17 cellular contexts compared by ENCODE assay signal in genomic region chr5:34680896-34681295, GRCh38. TPM values are rescaled to one million over a fixed set of nuclear protein-coding genes. Genes with fewer than 3 reads are reported as not detected.
DNase-seq lines count a peak whose midpoint lies in the region; ATAC-seq and TF ChIP-seq lines count a peak whose summit lies in the region.
"Had no signal": no experiment of that assay in that cellular context is flagged by ENCODE, and none has a peak within 500 bp of the region (broad histone marks: within the 10 kb centered on the region; RNA-seq: fewer than 3 reads in every experiment).

No MANE protein-coding gene starts in this region.

- dilution Hi-C loops in IMR-90 (cut with HindIII; ENCODE audit: low sequenced_read_pairs, unreplicated experiment) = no loop called here

- H3K27me3 ChIP-seq in ACC112 (ENCODE audit: insufficient read depth, low read length) (no peaks in the 10 kb centered on the region), IMR-90 (ENCODE audit: control insufficient read depth, insufficient read depth, low read length) (no peaks in the 10 kb centered on the region), gastroesophageal sphincter (no peaks in the 10 kb centered on the region), osteoblast (ENCODE audit: insufficient read depth, low read length) (no peaks in the 10 kb centered on the region)

- TF ChIP-seq RAD21 in IMR-90 (IDR thresholded peaks at IDR 0.05; ENCODE audit: low read length) = no peak

- no TSS peak for BruUV-seq in IMR-90 (replicated peaks; lab: Mats Ljungman, UMichigan)

- in situ Hi-C loops in IMR-90 (cut with MboI; ENCODE audit: low sequenced_read_pairs) = no loop called here

- no peak for TF ChIP-seq CTCF in IMR-90 (conservative IDR thresholded peaks at IDR 0.05; ENCODE audit: low read depth, low read length)
- TF ChIP-seq CTCF in gastroesophageal sphincter (IDR thresholded peaks at IDR 0.05) = no peak
- no peak for TF ChIP-seq CTCF in osteoblast (IDR thresholded peaks at IDR 0.05; ENCODE audit: extremely low read depth, low read depth, low read length)

- H2BK120ac ChIP-seq in IMR-90 (ENCODE audit: low read depth, low read length) = no peak overlapping the region

- CTCF ChIA-PET in IMR-90 (lab: Yijun Ruan, JAX) = no interaction called here

- intact Hi-C loops in IMR-90 (cut with micrococcal nuclease) (loop anchor here (10.0 kb wide), 1 partner anchor 156 kb away; no protein-coding TSS in a partner anchor), cardiac septum (cut with DNase I) (loop anchor here (5.0 kb wide), 1 partner anchor 81 kb away; no protein-coding TSS in a partner anchor)

- H2AFZ ChIP-seq in ACC112 (ENCODE audit: low read length, unreplicated experiment) (no peak overlapping the region), IMR-90 (replicated peaks; ENCODE audit: low read length, poor library complexity) (no peak overlapping the region), osteoblast (ENCODE audit: low read length) (no peak overlapping the region)

- H4K20me1 ChIP-seq in IMR-90 (ENCODE audit: insufficient read depth, low read length) (peaks cover 98% of the 10 kb centered on the region), osteoblast (ENCODE audit: insufficient read depth, low read length) (peaks cover 34% of the 10 kb centered on the region)

- H3K79me2 ChIP-seq in ACC112 (ENCODE audit: control insufficient read depth, insufficient read depth, low read length, unreplicated experiment) (peaks cover 96% of the 10 kb centered on the region), osteoblast (ENCODE audit: insufficient read depth, low read length) (peaks cover 98% of the 10 kb centered on the region)

- TF ChIP-seq POLR2A in IMR-90 (IDR thresholded peaks at IDR 0.05; ENCODE audit: low read depth, low read length) (no peak), gastroesophageal sphincter (IDR thresholded peaks at IDR 0.05) (no peak)

- no peak overlapping the region for H3K56ac ChIP-seq in IMR-90 (ENCODE audit: extremely low read depth, insufficient read depth, low read length)

- no peak overlapping the region for H3K4me3 ChIP-seq in ACC112 (ENCODE audit: low read depth, low read length)
- H3K4me3 ChIP-seq in IMR-90 (ENCODE audit: insufficient read depth, low read depth, low read length) = no peak overlapping the region
- H3K4me3 ChIP-seq in gastroesophageal sphincter = no peak overlapping the region
- H3K4me3 ChIP-seq in osteoblast (ENCODE audit: insufficient read depth, low read length) = no peak overlapping the region

- no peak overlapping the region for H2AK9ac ChIP-seq in IMR-90 (replicated peaks; ENCODE audit: low read depth, low read length, poor library complexity)

- H2BK20ac ChIP-seq in IMR-90 (ENCODE audit: low read depth, low read length) = no peak overlapping the region

- peaks cover 49% of the 10 kb centered on the region for H3K9me1 ChIP-seq in IMR-90 (ENCODE audit: insufficient read depth, low read length)

- H2BK5ac ChIP-seq in IMR-90 (ENCODE audit: low read depth, low read length, poor library complexity, severe bottlenecking) = no peak overlapping the region

- ATAC-seq in IMR-90 (ENCODE audit: low read depth) = no peak; the same call in 1 of the 2 replicates
- peak; percentile 39 for ATAC-seq in gastroesophageal sphincter
- no peak for ATAC-seq in HG03469 (IDR thresholded peaks at IDR 0.05; ENCODE audit: unreplicated experiment)
- ATAC-seq: SK-N-SH treated with all-trans-retinoic acid at 6 μM for 48 hours had no signal

- no peak overlapping the region for H2BK15ac ChIP-seq in IMR-90 (ENCODE audit: low read depth, low read length)

- peaks cover 0 to 76% of the 10 kb centered on the region in 2 experiments; a peak in 2 of 4 replicates for H3K79me1 ChIP-seq in IMR-90 (ENCODE audit: low read depth in 1 of 2, low read length in 2 of 2)

- POLR2A ChIA-PET in IMR-90 (lab: Charles Lee; ENCODE audit: unreplicated experiment) = no interaction called here

- no peak for DNase-seq in IMR-90
- no peak for DNase-seq in osteoblast (ENCODE audit: insufficient read length, low spot score, missing footprints)
- DNase-seq in cardiac septum (ENCODE audit: low spot score) = no peak
- no peak for DNase-seq in dedifferentiated amniotic fluid mesenchymal stem cell (ENCODE audit: extremely low spot score)
- no peak for DNase-seq in NCI-H1048 (lab: John Stamatoyannopoulos, UW)
- DNase-seq: ACHN; CD4-positive, alpha-beta memory T cell; MV-4-11; NCI-H1436 treated with DMSO at 0.1 percent for 48 hours; NCI-H2081; NCI-H2227 treated with DMSO at 0.1 percent for 48 hours; NCI-H526 treated with DMSO at 0.1 percent for 48 hours; SHP77 had no signal

- WGBS in IMR-90 (ENCODE audit: extremely low coverage in 2 of 2, insufficient read length in 1 of 2), 2 experiments = no CpG with 5 or more reads among the region's 2 CpGs
- WGBS in gastroesophageal sphincter (ENCODE audit: low coverage in 1 of 2), 2 donors = 51 to 61% methylated on average over 2 of the region's 2 CpGs

- H3K36me3 ChIP-seq in ACC112 (ENCODE audit: insufficient read depth, low read length) = no peaks in the 10 kb centered on the region
- peaks cover 15% of the 10 kb centered on the region for H3K36me3 ChIP-seq in IMR-90 (ENCODE audit: control insufficient read depth, insufficient read depth, low read length)
- no peaks in the 10 kb centered on the region for H3K36me3 ChIP-seq in gastroesophageal sphincter
- peaks cover 11% of the 10 kb centered on the region for H3K36me3 ChIP-seq in osteoblast (ENCODE audit: insufficient read depth, low read length)

- H3K9ac ChIP-seq in IMR-90 (ENCODE audit: low read depth, low read length) = no peak overlapping the region

- no peak for TF ChIP-seq EP300 in gastroesophageal sphincter (IDR thresholded peaks at IDR 0.05)

- H3K4me2 ChIP-seq in IMR-90 (ENCODE audit: low read depth, low read length) = 0 out of 2 replicates have a peak overlapping the region, but pooled peaks have one; percentile 20
- H3K4me2 ChIP-seq in osteoblast (ENCODE audit: insufficient read depth, low read length) = no peak overlapping the region

- peak overlapping the region; percentile 56; the same call in 1 of the 2 replicates for H4K5ac ChIP-seq in IMR-90 (ENCODE audit: low read depth, low read length)

- H3K27ac ChIP-seq in ACC112 (ENCODE audit: low read depth, low read length) (peak overlapping the region; percentile 3; the same call in 1 of the 2 replicates), IMR-90 (ENCODE audit: insufficient read depth, low read length) (peak overlapping the region; percentile 38; the same call in 1 of the 2 replicates), gastroesophageal sphincter (peak overlapping the region in 1 of 4 donors; percentile 24), osteoblast (ENCODE audit: low read depth, low read length) (peak overlapping the region; percentile 4)

- H2AK5ac ChIP-seq in IMR-90 (ENCODE audit: low read depth, low read length) = peak overlapping the region; percentile 20; the same call in 1 of the 2 replicates

- peak overlapping the region; percentile 58; the same call in 1 of the 2 replicates for H3K23ac ChIP-seq in IMR-90 (ENCODE audit: low read depth, low read length)

- H3K18ac ChIP-seq in IMR-90 (ENCODE audit: low read depth, low read length) = no peak overlapping the region

- H3K14ac ChIP-seq in IMR-90 (replicated peaks; ENCODE audit: low read depth, low read length) = peak overlapping the region; percentile 43; the same call in 1 of the 2 replicates

- H3K4ac ChIP-seq in IMR-90 (ENCODE audit: low read depth, low read length) = 0 out of 2 replicates have a peak overlapping the region, but pooled peaks have one; percentile 40

- peaks cover 55% of the 10 kb centered on the region for H3K4me1 ChIP-seq in ACC112 (ENCODE audit: control insufficient read depth, insufficient read depth, low read length, unreplicated experiment)
- H3K4me1 ChIP-seq in IMR-90 (ENCODE audit: control insufficient read depth, insufficient read depth, low read length) = peaks cover 36% of the 10 kb centered on the region
- H3K4me1 ChIP-seq in gastroesophageal sphincter = peaks cover 0 to 16% (median 0%) of the 10 kb centered on the region in 3 donors
- peaks cover 49% of the 10 kb centered on the region for H3K4me1 ChIP-seq in osteoblast (ENCODE audit: insufficient read depth, low read length)

- no peak overlapping the region for H4K91ac ChIP-seq in IMR-90 (ENCODE audit: insufficient read depth, low read depth, low read length)

- H4K8ac ChIP-seq in IMR-90 (ENCODE audit: low read depth in 2 of 2, low read length in 2 of 2) = no peak overlapping the region

- H3K9me3 ChIP-seq in IMR-90 (ENCODE audit: control insufficient read depth, insufficient read depth, low read length) = no peaks in the 10 kb centered on the region
- H3K9me3 ChIP-seq in gastroesophageal sphincter = no peaks in the 10 kb centered on the region
- H3K9me3 ChIP-seq in osteoblast (ENCODE audit: low read depth, low read length) = no peaks in the 10 kb centered on the region

TF ChIP-seq in IMR-90, 13 proteins besides CTCF, POLR2A, EP300 and RAD21 (continues in another document):
- TF ChIP-seq FOS (IDR thresholded peaks at IDR 0.05; ENCODE audit: low read depth, low read length) (no peak), MAFK (IDR thresholded peaks at IDR 0.05; ENCODE audit: low read depth, low read length) (no peak), BHLHE40 (IDR thresholded peaks at IDR 0.05; ENCODE audit: low read depth, low read length) (no peak), ELK1 (IDR thresholded peaks at IDR 0.05; ENCODE audit: borderline replicate concordance, low read depth, low read length) (no peak), MXI1 (IDR thresholded peaks at IDR 0.05; ENCODE audit: borderline replicate concordance, low read depth, low read length) (no peak), NFE2L2 (IDR thresholded peaks at IDR 0.05; ENCODE audit: low read depth, low read length) (no peak)

RNA-seq across cellular contexts. Expression of gene RAI14, which starts 24.8 kb away (rescaled TPM):
- total RNA-seq in IMR-90 (2012; rRNA removed) = 267 and 361 TPM in 2 replicates
- 191 and 221 TPM in 2 replicates for polyA plus RNA-seq in IMR-90 (2012; rRNA removed)
- 68.3 and 80.0 TPM in 2 replicates for polyA plus RNA-seq in IMR-90 (2012; cell fraction: cytosol; rRNA removed)
- 60.2 and 146 TPM in 2 replicates for polyA plus RNA-seq in IMR-90 (2012; cell fraction: nucleus; rRNA removed; ENCODE audit: low replicate concordance)
- total RNA-seq in gastroesophageal sphincter = 100 to 1,000 TPM in 1 of 4 donors, 10 to 100 TPM in 3; 45.8 to 143 (median 80.5) TPM
- total RNA-seq in osteoblast = 138 and 149 TPM in 2 replicates
- 17.5 TPM for total RNA-seq in cardiac septum
